9 cellular contexts compared by ENCODE assay signal in the genomic region with DNA sequence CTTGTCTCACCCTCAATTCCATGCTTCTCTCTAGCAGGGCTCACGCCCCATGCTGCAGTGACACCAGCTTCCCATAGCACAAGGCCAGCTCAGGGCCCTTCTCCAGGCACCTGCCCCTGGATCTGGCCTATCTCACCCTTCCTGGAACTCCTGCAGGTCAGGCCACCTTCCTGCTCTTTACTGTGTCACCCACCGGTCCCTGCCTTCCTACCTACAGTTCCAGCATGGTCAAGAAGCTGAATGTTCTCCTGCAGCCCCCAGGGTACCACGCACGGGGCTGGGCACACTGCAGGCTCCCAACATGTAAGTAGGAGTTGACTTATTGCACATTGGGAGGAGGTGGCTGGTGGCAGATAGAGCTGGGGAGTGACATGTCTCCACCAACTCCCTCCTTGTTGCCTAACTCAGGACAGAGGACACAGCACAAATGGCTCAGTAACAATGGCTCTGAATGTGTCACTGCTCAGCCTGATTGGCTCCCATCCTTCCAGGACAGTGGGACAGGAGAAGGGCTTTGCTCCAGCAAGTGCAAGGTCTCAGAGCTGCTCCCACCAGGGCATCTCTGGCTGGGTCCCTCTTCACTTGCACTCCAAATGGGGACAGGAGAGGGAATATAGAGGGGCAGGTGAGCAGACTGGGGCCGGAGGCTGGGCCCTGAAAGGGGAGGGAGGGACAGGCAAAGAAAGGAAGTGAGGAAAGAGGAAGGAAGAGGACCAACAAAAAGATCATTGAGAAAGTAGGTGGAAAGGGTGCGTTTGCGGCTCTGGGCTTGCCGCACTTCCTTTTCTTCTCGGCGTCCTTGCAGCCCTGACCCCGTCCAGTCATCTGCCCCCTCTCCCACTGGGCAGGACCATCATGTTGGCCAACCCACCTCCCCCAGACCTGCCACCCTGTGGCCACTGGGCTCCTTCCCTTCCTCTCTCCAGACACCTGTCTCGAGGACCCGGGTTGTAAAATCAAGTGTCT. TPM values are rescaled to one million over a fixed set of nuclear protein-coding genes. Genes with fewer than 3 reads are reported as not detected.
A peak's percentile ranks its signal among the peaks of the same experiment; 100 is the strongest.
DNase-seq lines count a peak whose midpoint lies in the region; ATAC-seq and TF ChIP-seq lines count a peak whose summit lies in the region.
"Had no signal": no experiment of that assay in that cellular context is flagged by ENCODE, and none has a peak within 500 bp of the region (broad histone marks: within the 10 kb centered on the region; RNA-seq: fewer than 3 reads in every experiment).

No MANE protein-coding gene starts in this region.

- 90% methylated on average over 13 of the region's 13 CpGs for WGBS in HUES64

- ATAC-seq in T-cell (replicated peaks in 1 of 4) (no peak), omental fat pad (ENCODE audit: low FRiP score) (no peak)
- ATAC-seq in stimulated activated memory B cell treated with anti-CD40 and anti-IgM and Interleukin-4, amounts not matched to agents 10 μg/mL and 1 μg/mL and 100 μg/mL, for 72 hours: no peak

- DNase-seq in T-cell (peak in 1 of 34 experiments; percentile 37), fibroblast of mammary gland (ENCODE audit: low read depth) (peak; percentile 12), omental fat pad (ENCODE audit: low spot score) (no peak), NCI-H2029 (lab: John Stamatoyannopoulos, UW) (no peak), SK-N-DZ (ENCODE audit: low spot score) (no peak)
- DNase-seq: foreskin fibroblast, nucleus accumbens had no signal

- CTCF ChIA-PET in T-cell (lab: Charles Lee): interaction anchor here (1.0 to 2.7 kb wide), 3 partner anchors 17 to 32 kb away, joined by 3 to 20 read pairs (median 6); no protein-coding TSS in a partner anchor

- H3K9me3 Mint-ChIP-seq in T-cell: no peaks in the 10 kb centered on the region
- no peaks in the 10 kb centered on the region for H3K9me3 Mint-ChIP-seq in stimulated activated memory B cell treated with anti-CD40 and anti-IgM and Interleukin-4, amounts not matched to agents 10 μg/mL and 1 μg/mL and 100 μg/mL, for 72 hours

- H3K27me3 ChIP-seq in HUES64 (ENCODE audit: insufficient read depth, low read length): no peaks in the 10 kb centered on the region

- H3K27ac ChIP-seq in HUES64 (ENCODE audit: low read depth, low read length): peak overlapping the region; percentile 8; the same call in 1 of the 2 replicates

- peak overlapping the region; percentile 31 to 85 (median 49) for H3K4me3 Mint-ChIP-seq in T-cell
- H3K4me3 Mint-ChIP-seq in stimulated activated memory B cell treated with anti-CD40 and anti-IgM and Interleukin-4, amounts not matched to agents 10 μg/mL and 1 μg/mL and 100 μg/mL, for 72 hours: peak overlapping the region; percentile 70

- H3K4me1 ChIP-seq in HUES64 (ENCODE audit: insufficient read depth, low read length): peaks cover 50% of the 10 kb centered on the region

- no peaks in the 10 kb centered on the region for H3K27me3 Mint-ChIP-seq in T-cell
- H3K27me3 Mint-ChIP-seq in stimulated activated memory B cell treated with anti-CD40 and anti-IgM and Interleukin-4, amounts not matched to agents 10 μg/mL and 1 μg/mL and 100 μg/mL, for 72 hours: no peaks in the 10 kb centered on the region

- POLR2A ChIA-PET in T-cell (lab: Charles Lee): no interaction called here

- no peaks in the 10 kb centered on the region for H3K9me3 ChIP-seq in HUES64 (ENCODE audit: insufficient read depth, low read depth, low read length)

- H3K9ac ChIP-seq in HUES64 (ENCODE audit: low read depth, low read length): no peak overlapping the region

- H3K36me3 ChIP-seq in HUES64 (ENCODE audit: insufficient read depth, low read length): no peaks in the 10 kb centered on the region

- peaks cover 99 to 100% (median 100%) of the 10 kb centered on the region in 3 donors for H3K4me1 Mint-ChIP-seq in T-cell
- H3K4me1 Mint-ChIP-seq in stimulated activated memory B cell treated with anti-CD40 and anti-IgM and Interleukin-4, amounts not matched to agents 10 μg/mL and 1 μg/mL and 100 μg/mL, for 72 hours: peaks cover 94% of the 10 kb centered on the region

- TF ChIP-seq CTCF in fibroblast of mammary gland (conservative IDR thresholded peaks at IDR 0.05; ENCODE audit: control insufficient read depth, insufficient read depth, low read depth, low read length): no peak
- no peak for TF ChIP-seq CTCF in omental fat pad (IDR thresholded peaks at IDR 0.05)

- peaks cover 5% of the 10 kb centered on the region for H3K36me3 Mint-ChIP-seq in T-cell
- peaks cover 5% of the 10 kb centered on the region for H3K36me3 Mint-ChIP-seq in stimulated activated memory B cell treated with anti-CD40 and anti-IgM and Interleukin-4, amounts not matched to agents 10 μg/mL and 1 μg/mL and 100 μg/mL, for 72 hours

- H3K4me3 ChIP-seq in HUES64 (ENCODE audit: low read length) (no peak overlapping the region), fibroblast of mammary gland (ENCODE audit: control insufficient read depth, low read depth, low read length) (no peak overlapping the region)

- peak overlapping the region; percentile 97 to 98 for H3K27ac Mint-ChIP-seq in T-cell
- H3K27ac Mint-ChIP-seq in stimulated activated memory B cell treated with anti-CD40 and anti-IgM and Interleukin-4, amounts not matched to agents 10 μg/mL and 1 μg/mL and 100 μg/mL, for 72 hours: peak overlapping the region; percentile 77

RNA-seq across cellular contexts. Expression of a gene that starts 14.3 kb away (rescaled TPM):
- polyA plus RNA-seq in HUES64 (2013, experiment 1 of 2): 13.1 TPM
- 11.5 TPM for polyA plus RNA-seq in HUES64 (2013, experiment 2 of 2)
- total RNA-seq in T-cell (10 to 100 TPM; 16.9 to 98.5 (median 25.0) TPM), omental fat pad (10 to 100 TPM; 23.4 to 66.2 (median 49.9) TPM)
- polyA plus RNA-seq in SK-N-DZ (2014; cell fraction: cytosol; rRNA removed): 0.40 and 0.52 TPM in 2 replicates
- 0.04 and 0.88 TPM in 2 replicates for polyA plus RNA-seq in SK-N-DZ (2014; cell fraction: nucleus; rRNA removed)

RNA-seq across cellular contexts. Expression of a gene that starts 29.6 kb away (rescaled TPM):
- polyA plus RNA-seq in HUES64 (2013, experiment 1 of 2): 0.45 TPM
- polyA plus RNA-seq in HUES64 (2013, experiment 2 of 2): 0.57 TPM
- total RNA-seq in T-cell: not detected
- under 1 TPM; 0.19 to 0.95 (median 0.33) TPM for total RNA-seq in omental fat pad
- polyA plus RNA-seq in SK-N-DZ (2014; cell fraction: cytosol; rRNA removed): 0.05 TPM in 1 of 2 replicates, not detected in the other
- polyA plus RNA-seq in SK-N-DZ (2014; cell fraction: nucleus; rRNA removed): 0.07 TPM in 1 of 2 replicates, not detected in the other

RNA-seq across cellular contexts. Expression of a gene that starts 55.0 kb away (rescaled TPM):
- polyA plus RNA-seq in HUES64 (2013, experiment 1 of 2): 3.7 TPM
- 6.6 TPM for polyA plus RNA-seq in HUES64 (2013, experiment 2 of 2)
- 1 to 10 TPM in 4 of 5 donors, under 1 TPM in 1; 0.60 to 2.4 (median 1.9) TPM for total RNA-seq in T-cell
- total RNA-seq in omental fat pad: 1 to 10 TPM in 1 of 4 donors, under 1 TPM in 3; 0.12 to 1.4 (median 0.54) TPM
- polyA plus RNA-seq in SK-N-DZ (2014; cell fraction: cytosol; rRNA removed): 1.8 TPM in 1 of 2 replicates, not detected in the other
- polyA plus RNA-seq in SK-N-DZ (2014; cell fraction: nucleus; rRNA removed): 0.76 TPM in 1 of 2 replicates, not detected in the other
